Comparison of ENCODE assay signal across 13 cellular contexts in the genomic region with DNA sequence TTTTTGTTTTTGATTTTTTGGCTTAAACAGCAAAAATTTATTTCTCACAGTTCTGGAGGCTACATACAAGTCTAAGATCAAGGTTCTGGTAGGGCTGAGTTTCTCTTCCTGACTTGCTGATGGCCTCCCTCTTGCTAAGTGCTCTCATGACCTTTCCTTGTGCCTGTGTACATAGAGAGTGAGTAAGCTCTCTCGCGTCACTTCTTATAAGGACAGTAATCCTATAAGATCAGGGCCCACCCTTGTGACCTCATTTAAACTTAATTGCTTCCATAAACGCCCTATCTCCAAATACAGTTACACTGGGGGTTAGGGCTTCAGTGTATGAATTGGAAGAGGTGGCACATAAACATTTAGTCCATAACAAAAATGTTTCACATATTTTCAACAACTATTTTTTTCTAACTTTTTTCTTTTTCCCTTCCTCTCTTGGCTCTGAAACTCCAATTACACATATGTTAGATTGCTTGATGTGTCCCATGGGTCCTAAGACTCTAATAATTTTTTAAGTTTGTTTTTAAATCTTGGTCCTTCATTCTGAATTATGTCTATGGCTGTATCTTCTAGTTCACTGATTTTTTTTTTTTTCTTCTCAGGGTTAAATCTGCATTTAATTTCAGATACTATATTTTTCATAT.
DNase-seq lines count a peak whose midpoint lies in the region; ATAC-seq and TF ChIP-seq lines count a peak whose summit lies in the region.
"Had no signal": no experiment of that assay in that cellular context is flagged by ENCODE, and none has a peak within 500 bp of the region (broad histone marks: within the 10 kb centered on the region; RNA-seq: fewer than 3 reads in every experiment).

No MANE protein-coding gene starts in this region.

- H3K4me2 ChIP-seq in PC-3 (ENCODE audit: low read length) = no peak overlapping the region
- H3K4me2 ChIP-seq: BLaER1 treated with 17β-estradiol and CSF1 and Interleukin-3, amounts not matched to agents 10 nM and 100 nM had no signal

- H3K27ac ChIP-seq in HEK293 (ENCODE audit: extremely low read depth, low read depth, low read length) (no peak overlapping the region), PC-3 (ENCODE audit: low read length) (peak overlapping the region; percentile 34; the same call in 1 of the 2 replicates)
- H3K27ac ChIP-seq: BLaER1 treated with 17β-estradiol and CSF1 and Interleukin-3, amounts not matched to agents 10 nM and 100 nM; left ventricle myocardium inferior had no signal

- H3K36me3 ChIP-seq in HEK293 (ENCODE audit: control insufficient read depth in 2 of 2, insufficient read depth in 1 of 2, low read length in 2 of 2) = no peaks in the 10 kb centered on the region; a peak in 1 of 3 replicates
- no peaks in the 10 kb centered on the region for H3K36me3 ChIP-seq in PC-3 (ENCODE audit: low read depth, low read length)
- H3K36me3 ChIP-seq in mucosa of descending colon (ENCODE audit: low read depth) = no peaks in the 10 kb centered on the region

- H3K9me3 ChIP-seq in HEK293 (ENCODE audit: control insufficient read depth, insufficient read depth, low read depth, low read length) (no peaks in the 10 kb centered on the region), PC-3 (ENCODE audit: low read length) (no peaks in the 10 kb centered on the region), mucosa of descending colon (no peaks in the 10 kb centered on the region)
- H3K9me3 ChIP-seq: BLaER1 treated with 17β-estradiol and CSF1 and Interleukin-3, amounts not matched to agents 10 nM and 100 nM; left ventricle myocardium inferior had no signal

- POLR2A ChIA-PET in HEK293 (lab: Yijun Ruan, JAX) (no interaction called here), PC-3 (lab: Charles Lee; ENCODE audit: unreplicated experiment) (no interaction called here)

- H3K9me2 ChIP-seq in PC-3 (replicated peaks; ENCODE audit: low read length) = no peaks in the 10 kb centered on the region

- H3K9ac ChIP-seq in PC-3 (ENCODE audit: low read length) = no peak overlapping the region
- H3K9ac ChIP-seq: BLaER1 treated with 17β-estradiol and CSF1 and Interleukin-3, amounts not matched to agents 10 nM and 100 nM had no signal

- H2AFZ ChIP-seq in PC-3 (ENCODE audit: low read length) = no peak overlapping the region

- ATAC-seq in PC-3 (peak; percentile 78), mucosa of descending colon (peak; percentile 99), GM21825 (IDR thresholded peaks at IDR 0.05; ENCODE audit: unreplicated experiment) (no peak)

- TF ChIP-seq CTCF in HEK293 (tag by site-specific recombination; IDR thresholded peaks at IDR 0.05) = no peak
- TF ChIP-seq CTCF in PC-3 (conservative IDR thresholded peaks at IDR 0.05; ENCODE audit: low read depth, low read length) = no peak
- TF ChIP-seq CTCF in epithelial cell of esophagus (IDR thresholded peaks at IDR 0.05; ENCODE audit: insufficient read depth, low read depth, low read length, missing control alignments) = no peak
- no peak for TF ChIP-seq CTCF in mucosa of descending colon (IDR thresholded peaks at IDR 0.05)

- CTCF ChIA-PET in HEK293 (lab: Yijun Ruan, JAX) = no interaction called here
- CTCF ChIA-PET in PC-3 (lab: Charles Lee) = no interaction called here

- H3K79me2 ChIP-seq in PC-3 (ENCODE audit: low read length) = no peaks in the 10 kb centered on the region

- intact Hi-C loops in PC-3 (cut with micrococcal nuclease) (no loop called here), mucosa of descending colon (cut with DNase I, micrococcal nuclease) (no loop called here)

- no TSS peak for BruUV-seq in PC-3 (replicated peaks; lab: Mats Ljungman, UMichigan)

- H3K27me3 ChIP-seq in PC-3 (ENCODE audit: low read length) = no peaks in the 10 kb centered on the region
- H3K27me3 ChIP-seq: BLaER1 treated with 17β-estradiol and CSF1 and Interleukin-3, amounts not matched to agents 10 nM and 100 nM had no signal

- no peaks in the 10 kb centered on the region for H3F3A ChIP-seq in PC-3 (ENCODE audit: low read length, unreplicated experiment)

- H3K4me1 ChIP-seq in HEK293 (ENCODE audit: control insufficient read depth, insufficient read depth, low read length) (no peaks in the 10 kb centered on the region), PC-3 (ENCODE audit: insufficient read depth, low read length) (peaks cover 8% of the 10 kb centered on the region), mucosa of descending colon (ENCODE audit: low read depth) (no peaks in the 10 kb centered on the region)

- H3K4me3 ChIP-seq in HEK293 (ENCODE audit: low read depth, low read length) (no peak overlapping the region), PC-3 (ENCODE audit: low read length) (no peak overlapping the region), epithelial cell of esophagus (ENCODE audit: low read length) (no peak overlapping the region), mucosa of descending colon (no peak overlapping the region)
- H3K4me3 ChIP-seq: BLaER1 treated with 17β-estradiol and CSF1 and Interleukin-3, amounts not matched to agents 10 nM and 100 nM; left ventricle myocardium inferior had no signal

- no peaks in the 10 kb centered on the region for H4K20me1 ChIP-seq in PC-3 (ENCODE audit: low read length)
- H4K20me1 ChIP-seq: BLaER1 treated with 17β-estradiol and CSF1 and Interleukin-3, amounts not matched to agents 10 nM and 100 nM had no signal

- DNase-seq in PC-3 = peak; percentile 57
- DNase-seq in epithelial cell of esophagus (ENCODE audit: low read depth) = peak; percentile 38
- DNase-seq in mucosa of descending colon = peak in 1 of 3 donors; percentile 25
- DNase-seq in activated gamma-delta T cell treated with Interleukin-2 at 50 U/mL for 16 hours = no peak
- DNase-seq in RPMI8226 = no peak
- DNase-seq in kidney tubule cell (ENCODE audit: low spot score) = no peak
- DNase-seq: activated CD8-positive, alpha-beta memory T cell treated with anti-CD3 and anti-CD28 coated beads, Interleukin-2, amount 50 U/mL, for 48 hours; hippocampal formation; left ventricle myocardium inferior; substantia nigra had no signal

TF ChIP-seq in HEK293, 187 proteins besides CTCF, POLR2A, EP300 and RAD21 (continues in another document):
- TF ChIP-seq ZNF48 (tag by site-specific recombination; IDR thresholded peaks at IDR 0.05) (no peak), ZBTB49 (tag by site-specific recombination; IDR thresholded peaks at IDR 0.05; ENCODE audit: low read depth) (no peak), ZNF629 (tag by site-specific recombination; IDR thresholded peaks at IDR 0.05) (peak; percentile 46; the same call in 1 of the 2 replicates), ZNF133 (tag by site-specific recombination; IDR thresholded peaks at IDR 0.05) (peak; percentile 82), ZBTB17 (tag by site-specific recombination; IDR thresholded peaks at IDR 0.05) (no peak), MYNN (tag by site-specific recombination; IDR thresholded peaks at IDR 0.05; ENCODE audit: borderline replicate concordance) (no peak), ZNF560 (tag by site-specific recombination; IDR thresholded peaks at IDR 0.05; ENCODE audit: borderline replicate concordance) (no peak), OVOL3 (tag by site-specific recombination; IDR thresholded peaks at IDR 0.05) (no peak), ZNF658 (tag by site-specific recombination; IDR thresholded peaks at IDR 0.05) (no peak), ZNF423 (tag by site-specific recombination; IDR thresholded peaks at IDR 0.05) (no peak), ZNF280C (tag by site-specific recombination; IDR thresholded peaks at IDR 0.05) (no peak), GFI1B (tag by site-specific recombination; IDR thresholded peaks at IDR 0.05) (no peak), ZNF362 (tag by site-specific recombination; IDR thresholded peaks at IDR 0.05) (0 out of 2 replicates have a peak, but pooled peaks have one; percentile 15)

Comparison
In these comparisons a context has a peak if more than half of its experiments do, and no peak if none do; other contexts are left out.
1. DNase-seq: peak in PC-3 (single experiment) and epithelial cell of esophagus (single experiment); none in activated gamma-delta T cell treated with Interleukin-2 at 50 U/mL for 16 hours (single experiment), RPMI8226 (single experiment) and kidney tubule cell (single experiment).